Comparison of ENCODE assay signal across 1 cellular context in genomic region chr13:106105153-106105552, GRCh38.
TF ChIP-seq lines count a peak whose summit lies in the region.

No MANE protein-coding gene starts in this region.

TF ChIP-seq in endothelial cell of umbilical vein, 7 proteins besides CTCF, POLR2A, EP300 and RAD21 (continued from another document):
- TF ChIP-seq GATA2 (IDR thresholded peaks at IDR 0.05; ENCODE audit: insufficient read depth, insufficient read length, low read depth, low read length) (peak; percentile 53), MYC (IDR thresholded peaks at IDR 0.05; ENCODE audit: low read depth, low read length) (no peak)
